ENCODE assay signal across 7 cellular contexts in the genomic region with DNA sequence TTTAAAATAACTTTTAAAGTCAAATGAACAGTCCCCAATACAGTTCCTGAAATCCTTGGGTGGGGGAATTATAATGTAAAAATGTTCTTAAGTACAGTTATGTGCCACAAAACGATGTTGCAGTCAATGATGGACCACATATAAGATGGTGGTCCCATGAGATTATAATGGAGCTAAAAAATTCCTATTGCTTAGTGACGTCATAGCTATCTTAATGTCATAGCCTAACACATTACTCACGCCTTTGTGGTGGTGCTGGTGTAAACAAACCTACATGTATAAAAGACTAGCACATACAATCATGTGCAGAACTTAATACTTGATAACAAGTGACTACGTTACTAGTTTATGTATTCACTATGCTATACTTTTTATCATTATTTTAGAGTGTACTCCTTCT.
"Had no signal": no experiment of that assay in that cellular context is flagged by ENCODE, and none has a peak within 500 bp of the region (broad histone marks: within the 10 kb centered on the region; RNA-seq: fewer than 3 reads in every experiment).

No MANE protein-coding gene starts in this region.

- FAIRE-seq: GM12878, GM12891, GM12892, GM18507, GM19239 had no signal

- DNase-seq: GDM1, GF-D8 had no signal

- H3K4me3 ChIP-seq: GM12878 had no signal

- ATAC-seq: GM12878 had no signal
